14 cellular contexts compared by ENCODE assay signal in genomic region chr16:8865145-8865882, GRCh38. TPM values are rescaled to one million over a fixed set of nuclear protein-coding genes. Genes with fewer than 3 reads are reported as not detected.
DNase-seq lines count a peak whose midpoint lies in the region; ATAC-seq, FAIRE-seq and TF ChIP-seq lines count a peak whose summit lies in the region.
"Had no signal": no experiment of that assay in that cellular context is flagged by ENCODE, and none has a peak within 500 bp of the region (broad histone marks: within the 10 kb centered on the region; RNA-seq: fewer than 3 reads in every experiment).

No MANE protein-coding gene starts in this region.

- no peaks in the 10 kb centered on the region for H3K36me3 Mint-ChIP-seq in naive B cell

- no peak for FAIRE-seq in GM12878 (lab: Jason Lieb, UNC)
- FAIRE-seq: GM12891 had no signal

- H3K9me3 ChIP-seq in left ventricle myocardium inferior (replicated peaks) (no peaks in the 10 kb centered on the region), GM12878 (replicated peaks; ENCODE audit: control insufficient read depth, insufficient read depth, low read length) (no peaks in the 10 kb centered on the region; the same call in 2 of the 3 replicates)

- peak overlapping the region in 6 of 8 donors; percentile 32 to 83 (median 66) for H3K4me3 Mint-ChIP-seq in naive B cell

- BruUV-seq in GM12878 (replicated peaks; lab: Mats Ljungman, UMichigan) = TSS peak; percentile 42

- H3K4me1 ChIP-seq in left ventricle myocardium inferior (peaks cover 91% of the 10 kb centered on the region), GM12878 (ENCODE audit: control insufficient read depth, insufficient read depth, low read length) (peaks cover 15% of the 10 kb centered on the region)

- TF ChIP-seq CTCF in left ventricle myocardium inferior (IDR thresholded peaks at IDR 0.05; ENCODE audit: borderline replicate concordance) = no peak
- TF ChIP-seq CTCF in GM12878 (IDR thresholded peaks at IDR 0.05 in 2 of 3, conservative IDR thresholded peaks at IDR 0.05 in 1 of 3; ENCODE audit: control insufficient read depth in 2 of 3, extremely low read depth in 1 of 3, insufficient read depth in 1 of 3, low read depth in 3 of 3, low read length in 3 of 3) = no peak

- peak overlapping the region; percentile 90 for H3K27ac ChIP-seq in left ventricle myocardium inferior (replicated peaks)
- H3K27ac ChIP-seq in GM12878 (ENCODE audit: control insufficient read depth, insufficient read depth) = no peak overlapping the region
- H3K27ac ChIP-seq: WERI-Rb-1 had no signal

- H3K27me3 Mint-ChIP-seq in naive B cell = no peaks in the 10 kb centered on the region

- TF ChIP-seq EP300 in GM12878 (IDR thresholded peaks at IDR 0.05; ENCODE audit: borderline replicate concordance in 1 of 2, control insufficient read depth in 1 of 2, low read depth in 2 of 2, low read length in 2 of 2) = no peak

- ATAC-seq in left ventricle myocardium superior (no peak), GM12878 (no peak), naive B cell (ENCODE audit: low read depth in 2 of 2) (no peak), sciatic nerve (no peak), HG02759 (IDR thresholded peaks at IDR 0.05; ENCODE audit: unreplicated experiment) (no peak)

- H3K9me3 Mint-ChIP-seq in naive B cell = no peaks in the 10 kb centered on the region

- WGBS in GM12878 (ENCODE audit: insufficient coverage, insufficient replicate concordance, low lambda C conversion rate, missing lambda C conversion rate) = 93% methylated on average over 14 of the region's 14 CpGs

- peak; percentile 44 for TF ChIP-seq POLR2A in GM12878 (IDR thresholded peaks at IDR 0.05; ENCODE audit: low read depth, low read length)

- H3K79me2 ChIP-seq in GM12878 (ENCODE audit: control insufficient read depth, insufficient read depth, low read length) = peaks cover 69% of the 10 kb centered on the region

- no peak for DNase-seq in left ventricle myocardium inferior
- no peak for DNase-seq in left ventricle myocardium superior
- no peak for DNase-seq in GM12878 (ENCODE audit: low read depth, low spot score)
- no peak for DNase-seq in naive B cell
- DNase-seq in sciatic nerve (ENCODE audit: low spot score) = no peak
- no peak for DNase-seq in occipital lobe (lab: John Stamatoyannopoulos, UW)
- no peak for DNase-seq in inferior parietal cortex (ENCODE audit: extremely low spot score)
- DNase-seq: midbrain; NCI-H1048; stimulated activated naive CD4-positive, alpha-beta T cell; WERI-Rb-1 had no signal

- H3K27me3 ChIP-seq in left ventricle myocardium inferior (ENCODE audit: low read depth) (no peaks in the 10 kb centered on the region), GM12878 (replicated peaks in 1 of 2; ENCODE audit: control insufficient read depth in 2 of 2, insufficient read depth in 2 of 2, low read length in 1 of 2) (no peaks in the 10 kb centered on the region)

- SMC1A ChIA-PET in GM12878 (lab: Charles Lee; ENCODE audit: uncharacterized antibody, unreplicated experiment) = interaction anchor here (0.8 to 1.0 kb wide), 2 partner anchors 16 to 49 kb away, joined by 3 read pairs; partner anchors contain the start of gene LITAFD

- H2AFZ ChIP-seq in GM12878 (ENCODE audit: control insufficient read depth, low read depth, low read length) = no peak overlapping the region

- H3K9ac ChIP-seq in GM12878 (ENCODE audit: control insufficient read depth, insufficient read depth, low read length) = no peak overlapping the region

- peak overlapping the region in 4 of 6 donors; percentile 54 to 74 (median 64) for H3K27ac Mint-ChIP-seq in naive B cell

- H3K36me3 ChIP-seq in left ventricle myocardium inferior (no peaks in the 10 kb centered on the region), GM12878 (ENCODE audit: control insufficient read depth in 2 of 2, insufficient read depth in 2 of 2, low read length in 1 of 2) (peaks cover 5 to 13% of the 10 kb centered on the region in 2 experiments; a peak in 2 of 4 replicates)

- POLR2A ChIA-PET in GM12878 (lab: Charles Lee) = interaction anchor here (0.6 kb wide), 1 partner anchor 9 kb away, joined by 7 read pairs; no protein-coding TSS in a partner anchor

- CTCF ChIA-PET in GM12878 (lab: Yijun Ruan, JAX) = interaction anchor here (1.6 kb wide), 2 partner anchors 8 to 15 kb away, joined by 5 to 6 read pairs; no protein-coding TSS in a partner anchor

- in situ Hi-C loops in GM12878 (cut with MboI) = no loop called here

- RAD21 ChIA-PET in GM12878 (lab: Charles Lee; ENCODE audit: unreplicated experiment) = interaction anchor here (1.4 kb wide), 1 partner anchor 26 kb away, joined by 4 read pairs; no protein-coding TSS in a partner anchor

- H3K4me1 Mint-ChIP-seq in naive B cell = peaks cover 49 to 72% (median 64%) of the 10 kb centered on the region in 3 donors

- TF ChIP-seq RAD21 in GM12878 (IDR thresholded peaks at IDR 0.05; ENCODE audit: insufficient read depth, low read depth, low read length) = no peak

- peak overlapping the region; percentile 74 for H3K4me3 ChIP-seq in left ventricle myocardium inferior
- no peak overlapping the region for H3K4me3 ChIP-seq in GM12878

- H4K20me1 ChIP-seq in GM12878 (ENCODE audit: control insufficient read depth, insufficient read depth) = peaks cover 4% of the 10 kb centered on the region; the same call in 1 of the 2 replicates

- peak overlapping the region; percentile 25; the same call in 1 of the 2 replicates for H3K4me2 ChIP-seq in GM12878 (ENCODE audit: control insufficient read depth, insufficient read depth)

- intact Hi-C loops in left ventricle myocardium inferior (cut with micrococcal nuclease) (no loop called here), left ventricle myocardium superior (cut with micrococcal nuclease) (no loop called here), GM12878 (cut with micrococcal nuclease; ENCODE audit: unreplicated experiment) (no loop called here), sciatic nerve (cut with DNase I) (loop anchor here (10.0 kb wide), 1 partner anchor 1759 kb away; no protein-coding TSS in a partner anchor)

TF ChIP-seq in GM12878, 131 proteins besides CTCF, POLR2A, EP300 and RAD21 (continues in another document):
- TF ChIP-seq RUNX3 (IDR thresholded peaks at IDR 0.05; ENCODE audit: low read length) = no peak
- no peak for TF ChIP-seq WRNIP1 (IDR thresholded peaks at IDR 0.05; ENCODE audit: borderline replicate concordance, low read depth, low read length)

RNA-seq across cellular contexts. Expression of gene CARHSP1, which starts 3.5 kb away (rescaled TPM):
- 23.9 TPM for total RNA-seq in left ventricle myocardium inferior
- 23.8 TPM for total RNA-seq in left ventricle myocardium superior
- 27.6 and 29.2 TPM in 2 replicates for total RNA-seq in GM12878 (2013; cell fraction: nucleolus; rRNA removed)
- total RNA-seq in GM12878 (2014; rRNA removed) = 92.3 and 109 TPM in 2 replicates
- 40.5 and 45.0 TPM in 2 replicates for total RNA-seq in GM12878 (2014; rRNA removed; fragmentation: Illumina TruSeq; extraction: Trizol)
- 61.3 and 68.6 TPM in 2 replicates for total RNA-seq in GM12878 (2021)
- 45.4 TPM for polyA plus RNA-seq in GM12878 (2011; ENCODE audit: low read depth)
- 39.2 and 65.3 TPM in 2 replicates for polyA plus RNA-seq in GM12878 (2011; rRNA removed)
- polyA plus RNA-seq in GM12878 (2011; cell fraction: cytosol; rRNA removed) = 94.4 and 162 TPM in 2 replicates
- polyA plus RNA-seq in GM12878 (2011; cell fraction: nucleus; rRNA removed) = 80.8 and 81.4 TPM in 2 replicates
- 61.2 and 68.1 TPM in 2 replicates for polyA plus RNA-seq in GM12878 (2012)
- polyA plus RNA-seq in GM12878 (2014; fragmentation: Illumina TruSeq; extraction: Trizol) = 24.7 and 34.1 TPM in 2 replicates
- 1 to 10 TPM; 5.5 to 8.4 TPM for polyA plus RNA-seq in GM12878 (2014; fragmentation: Nextera tagmentation; extraction: Ambion mirVana)
- polyA plus RNA-seq in GM12878 (2014; rRNA removed) = 104 and 112 TPM in 2 replicates
- 10 to 100 TPM; 83.2 to 86.2 TPM for polyA plus RNA-seq in GM12878 (2016; fragmentation: Nextera tagmentation; extraction: Ambion mirVana)
- polyA minus RNA-seq in GM12878 (2011; rRNA and poly(A)+ RNA removed) = 81.6 and 120 TPM in 2 replicates
- 39.4 and 40.0 TPM in 2 replicates for polyA minus RNA-seq in GM12878 (2011; cell fraction: cytosol; rRNA and poly(A)+ RNA removed)
- polyA minus RNA-seq in GM12878 (2011; cell fraction: nucleus; rRNA and poly(A)+ RNA removed) = 15.8 and 26.4 TPM in 2 replicates
- 10 to 100 TPM; 37.0 to 62.1 (median 50.3) TPM for polyA plus RNA-seq in naive B cell (ENCODE audit: low read depth in 6 of 6)
- total RNA-seq in sciatic nerve = 118 TPM
- 189 TPM for total RNA-seq in occipital lobe

RNA-seq across cellular contexts. Expression of gene LITAFD, which starts 16.8 kb away (rescaled TPM):
- total RNA-seq in left ventricle myocardium inferior (not detected), left ventricle myocardium superior (not detected), GM12878 (2014; rRNA removed) (not detected in 2 replicates), GM12878 (2014; rRNA removed; fragmentation: Illumina TruSeq; extraction: Trizol) (not detected in 2 replicates), GM12878 (2021) (not detected in 2 replicates), sciatic nerve (not detected), occipital lobe (not detected)
- not detected in 2 replicates for total RNA-seq in GM12878 (2013; cell fraction: nucleolus; rRNA removed)
- not detected for polyA plus RNA-seq in GM12878 (2011; ENCODE audit: low read depth)
- polyA plus RNA-seq in GM12878 (2011; rRNA removed) (not detected in 2 replicates), GM12878 (2014; fragmentation: Illumina TruSeq; extraction: Trizol) (not detected in 2 replicates), GM12878 (2014; fragmentation: Nextera tagmentation; extraction: Ambion mirVana) (not detected), GM12878 (2014; rRNA removed) (not detected in 2 replicates), GM12878 (2016; fragmentation: Nextera tagmentation; extraction: Ambion mirVana) (not detected), naive B cell (ENCODE audit: low read depth in 6 of 6) (not detected)
- polyA plus RNA-seq in GM12878 (2011; cell fraction: cytosol; rRNA removed) = not detected in 2 replicates
- polyA plus RNA-seq in GM12878 (2011; cell fraction: nucleus; rRNA removed) = not detected in 2 replicates
- polyA plus RNA-seq in GM12878 (2012) = not detected in 2 replicates
- not detected in 2 replicates for polyA minus RNA-seq in GM12878 (2011; rRNA and poly(A)+ RNA removed)
- not detected in 2 replicates for polyA minus RNA-seq in GM12878 (2011; cell fraction: cytosol; rRNA and poly(A)+ RNA removed)
- not detected in 2 replicates for polyA minus RNA-seq in GM12878 (2011; cell fraction: nucleus; rRNA and poly(A)+ RNA removed)
- polyA plus RNA-seq: esophagus had no signal
